ENCODE assay signal across 9 cellular contexts in genomic region chr3:42117175-42118008, GRCh38. TPM values are rescaled to one million over a fixed set of nuclear protein-coding genes. Genes with fewer than 3 reads are reported as not detected.
DNase-seq lines count a peak whose midpoint lies in the region; ATAC-seq and TF ChIP-seq lines count a peak whose summit lies in the region.
"Had no signal": no experiment of that assay in that cellular context is flagged by ENCODE, and none has a peak within 500 bp of the region (broad histone marks: within the 10 kb centered on the region; RNA-seq: fewer than 3 reads in every experiment).

No MANE protein-coding gene starts in this region.

- peaks cover 39% of the 10 kb centered on the region for H3K4me1 Mint-ChIP-seq in nephron progenitor cell

- no peak overlapping the region for H3K4me2 ChIP-seq in OCI-LY3 (ENCODE audit: low read length)

- H3K36me3 Mint-ChIP-seq in nephron progenitor cell (ENCODE audit: low read depth) = peaks cover 9% of the 10 kb centered on the region
- H3K36me3 Mint-ChIP-seq in activated naive CD4-positive, alpha-beta T cell treated with anti-CD3 and anti-CD28 coated beads, Interleukin-2, amount 50 U/mL, for 72 hours = no peaks in the 10 kb centered on the region

- no peaks in the 10 kb centered on the region for H3K9me3 ChIP-seq in OCI-LY3 (ENCODE audit: insufficient read depth, low read length)
- H3K9me3 ChIP-seq: neutrophil had no signal

- H3K36me3 ChIP-seq in OCI-LY3 (replicated peaks; ENCODE audit: low read depth, low read length) = peaks cover 5% of the 10 kb centered on the region
- H3K36me3 ChIP-seq: neutrophil had no signal

- H4K20me1 ChIP-seq in OCI-LY3 (ENCODE audit: insufficient read depth, low read length) = peaks cover 88% of the 10 kb centered on the region

- peaks cover 87% of the 10 kb centered on the region for H3K79me2 ChIP-seq in OCI-LY3 (ENCODE audit: low read length)

- H2AFZ ChIP-seq in OCI-LY3 (ENCODE audit: low read depth, low read length) = no peak overlapping the region

- DNase-seq in ELF-1 (ENCODE audit: low read depth, low spot score) (peak; percentile 74), epithelial cell of proximal tubule (ENCODE audit: low read depth) (no peak), nephron progenitor cell (no peak), NK-92 (lab: John Stamatoyannopoulos, UW; ENCODE audit: unreplicated experiment) (no peak), activated T-cell treated with anti-CD3 and anti-CD28 coated beads for 4 hours (no peak)
- no peak for DNase-seq in activated naive CD4-positive, alpha-beta T cell treated with anti-CD3 and anti-CD28 coated beads, Interleukin-2, amount 50 U/mL, for 72 hours (ENCODE audit: low spot score in 2 of 2)

- no peak for ATAC-seq in activated naive CD4-positive, alpha-beta T cell treated with anti-CD3 and anti-CD28 coated beads, Interleukin-2, amount 50 U/mL, for 72 hours
- ATAC-seq in HG02759 (IDR thresholded peaks at IDR 0.05; ENCODE audit: unreplicated experiment) = no peak

- H3K4me1 ChIP-seq in OCI-LY3 (ENCODE audit: low read length) = peaks cover 38% of the 10 kb centered on the region

- no peaks in the 10 kb centered on the region for H3K27me3 ChIP-seq in OCI-LY3 (ENCODE audit: low read depth, low read length)
- H3K27me3 ChIP-seq: neutrophil had no signal

- H3K4me3 ChIP-seq in OCI-LY3 (ENCODE audit: low read length) (no peak overlapping the region), epithelial cell of proximal tubule (ENCODE audit: low read depth, low read length) (peak overlapping the region; percentile 17)

- no peaks in the 10 kb centered on the region for H3K9me3 Mint-ChIP-seq in nephron progenitor cell
- H3K9me3 Mint-ChIP-seq in activated naive CD4-positive, alpha-beta T cell treated with anti-CD3 and anti-CD28 coated beads, Interleukin-2, amount 50 U/mL, for 72 hours = no peaks in the 10 kb centered on the region

- H3K27me3 Mint-ChIP-seq in nephron progenitor cell (ENCODE audit: low read depth, poor library complexity) = no peaks in the 10 kb centered on the region

- TF ChIP-seq CTCF in OCI-LY3 (IDR thresholded peaks at IDR 0.05; ENCODE audit: low read depth, low read length) = peak; percentile 33; the same call in 1 of the 2 replicates
- peak; percentile 80 for TF ChIP-seq CTCF in epithelial cell of proximal tubule (conservative IDR thresholded peaks at IDR 0.05; ENCODE audit: low read depth, low read length)
- TF ChIP-seq CTCF in nephron progenitor cell (IDR thresholded peaks at IDR 0.05) = peak; percentile 36

- no peak overlapping the region for H3K27ac Mint-ChIP-seq in nephron progenitor cell
- H3K27ac Mint-ChIP-seq in activated naive CD4-positive, alpha-beta T cell treated with anti-CD3 and anti-CD28 coated beads, Interleukin-2, amount 50 U/mL, for 72 hours = peak overlapping the region in 1 of 2 donors; percentile 38

- no peak overlapping the region for H3K27ac ChIP-seq in OCI-LY3 (ENCODE audit: low read length)
- H3K27ac ChIP-seq: neutrophil had no signal

- H3K4me3 Mint-ChIP-seq in nephron progenitor cell = no peak overlapping the region

- no peak overlapping the region for H3K9ac ChIP-seq in OCI-LY3 (ENCODE audit: low read length)

RNA-seq across cellular contexts. Expression of gene TRAK1, which starts 26.2 kb away (rescaled TPM):
- total RNA-seq in epithelial cell of proximal tubule = 22.4 and 23.8 TPM in 2 replicates
- total RNA-seq in activated naive CD4-positive, alpha-beta T cell treated with anti-CD3 and anti-CD28 coated beads, Interleukin-2, amount 50 U/mL, for 72 hours = 10 to 100 TPM; 19.1 to 33.1 TPM
